Comparison of ENCODE assay signal across 8 cellular contexts in genomic region chr14:23588884-23589598, GRCh38. TPM values are rescaled to one million over a fixed set of nuclear protein-coding genes. Genes with fewer than 3 reads are reported as not detected.
DNase-seq lines count a peak whose midpoint lies in the region; ATAC-seq and TF ChIP-seq lines count a peak whose summit lies in the region.

No MANE protein-coding gene starts in this region.

- H3K4me1 Mint-ChIP-seq in natural killer cell = peaks cover 10% of the 10 kb centered on the region in 2 donors
- H3K4me1 Mint-ChIP-seq in stimulated activated memory B cell treated with anti-CD40 and anti-IgM and Interleukin-4, amounts not matched to agents 10 μg/mL and 1 μg/mL and 100 μg/mL, for 72 hours = peaks cover 12% of the 10 kb centered on the region

- H3K4me1 ChIP-seq in GM23248 (ENCODE audit: insufficient read depth) (no peaks in the 10 kb centered on the region), KMS-11 (ENCODE audit: low read depth, poor library complexity, severe bottlenecking) (peaks cover 5% of the 10 kb centered on the region), OCI-LY7 (ENCODE audit: insufficient read depth, low read length, poor library complexity, severe bottlenecking) (no peaks in the 10 kb centered on the region)

- no peak overlapping the region for H3K4me2 ChIP-seq in GM23248 (ENCODE audit: unreplicated experiment)
- H3K4me2 ChIP-seq in KMS-11 = peak overlapping the region; percentile 42; the same call in 1 of the 2 replicates
- no peak overlapping the region for H3K4me2 ChIP-seq in OCI-LY7 (ENCODE audit: low read length)

- H3K27ac Mint-ChIP-seq in natural killer cell = no peak overlapping the region
- no peak overlapping the region for H3K27ac Mint-ChIP-seq in stimulated activated memory B cell treated with anti-CD40 and anti-IgM and Interleukin-4, amounts not matched to agents 10 μg/mL and 1 μg/mL and 100 μg/mL, for 72 hours

- H3K4me3 ChIP-seq in GM23248 (no peak overlapping the region), KMS-11 (IDR thresholded peaks at IDR 0.05; ENCODE audit: insufficient read depth, low read depth, low read length) (no peak overlapping the region), OCI-LY7 (ENCODE audit: low read depth, low read length, poor library complexity, severe bottlenecking) (no peak overlapping the region)

- H3K9me3 ChIP-seq in GM23248 (ENCODE audit: low read depth) = no peaks in the 10 kb centered on the region
- no peaks in the 10 kb centered on the region for H3K9me3 ChIP-seq in OCI-LY7 (ENCODE audit: low read length)

- H3K27ac ChIP-seq in GM23248 (no peak overlapping the region), KMS-11 (no peak overlapping the region), OCI-LY7 (ENCODE audit: low read depth, low read length, poor library complexity, severe bottlenecking) (no peak overlapping the region)

- TF ChIP-seq CTCF in KMS-11 (conservative IDR thresholded peaks at IDR 0.05; ENCODE audit: low read depth, low read length) (peak; percentile 65), OCI-LY7 (conservative IDR thresholded peaks at IDR 0.05; ENCODE audit: low read length) (peak; percentile 84), natural killer cell (IDR thresholded peaks at IDR 0.05) (peak; percentile 63)

- H3K9me2 ChIP-seq in GM23248 (ENCODE audit: insufficient read depth) (no peaks in the 10 kb centered on the region), OCI-LY7 (ENCODE audit: insufficient read depth, low read length) (no peaks in the 10 kb centered on the region)

- H3K36me3 Mint-ChIP-seq in natural killer cell = no peaks in the 10 kb centered on the region
- H3K36me3 Mint-ChIP-seq in stimulated activated memory B cell treated with anti-CD40 and anti-IgM and Interleukin-4, amounts not matched to agents 10 μg/mL and 1 μg/mL and 100 μg/mL, for 72 hours = no peaks in the 10 kb centered on the region

- H3K4me3 Mint-ChIP-seq in natural killer cell = no peak overlapping the region
- H3K4me3 Mint-ChIP-seq in stimulated activated memory B cell treated with anti-CD40 and anti-IgM and Interleukin-4, amounts not matched to agents 10 μg/mL and 1 μg/mL and 100 μg/mL, for 72 hours = no peak overlapping the region

- no peaks in the 10 kb centered on the region for H3K36me3 ChIP-seq in GM23248 (ENCODE audit: low read depth)
- H3K36me3 ChIP-seq in KMS-11 (ENCODE audit: insufficient read depth) = no peaks in the 10 kb centered on the region
- no peaks in the 10 kb centered on the region for H3K36me3 ChIP-seq in OCI-LY7 (ENCODE audit: insufficient read depth, low read length)

- H3K9me3 Mint-ChIP-seq in natural killer cell = no peaks in the 10 kb centered on the region
- H3K9me3 Mint-ChIP-seq in stimulated activated memory B cell treated with anti-CD40 and anti-IgM and Interleukin-4, amounts not matched to agents 10 μg/mL and 1 μg/mL and 100 μg/mL, for 72 hours = no peaks in the 10 kb centered on the region

- H4K20me1 ChIP-seq in GM23248 (ENCODE audit: insufficient read depth) = no peaks in the 10 kb centered on the region
- H4K20me1 ChIP-seq in KMS-11 (ENCODE audit: insufficient read depth) = no peaks in the 10 kb centered on the region
- H4K20me1 ChIP-seq in OCI-LY7 (ENCODE audit: insufficient read depth, low read length) = no peaks in the 10 kb centered on the region

- H3K9ac ChIP-seq in GM23248 (no peak overlapping the region), KMS-11 (no peak overlapping the region)

- DNase-seq in DMS79 treated with DMSO at 0.1 percent for 48 hours (lab: John Stamatoyannopoulos, UW) (peak; percentile 94), GM23248 (peak; percentile 80), OCI-LY7 (ENCODE audit: low spot score) (peak; percentile 69), activated T-cell treated with anti-CD3 and anti-CD28 coated beads for 4 hours (peak; percentile 50), natural killer cell (peak; percentile 70)

- POLR2A ChIA-PET in OCI-LY7 (lab: Charles Lee) = no interaction called here

- intact Hi-C loops in OCI-LY7 (cut with micrococcal nuclease; ENCODE audit: unreplicated experiment) (loop anchor here (2.0 kb wide), 1 partner anchor 340 kb away; no protein-coding TSS in a partner anchor), natural killer cell (cut with micrococcal nuclease) (loop anchor here (1.0 kb wide), 2 partner anchors 341 to 365 kb away; no protein-coding TSS in a partner anchor)

- CTCF ChIA-PET in OCI-LY7 (lab: Charles Lee; ENCODE audit: unreplicated experiment) = interaction anchor here (1.0 kb wide), 1 partner anchor 43 kb away, joined by 4 read pairs; no protein-coding TSS in a partner anchor

- H3F3A ChIP-seq in GM23248 (ENCODE audit: insufficient read depth) = no peaks in the 10 kb centered on the region

- ATAC-seq in esophagus mucosa (peak; percentile 83), natural killer cell (peak; percentile 97 to 100 (median 99))
- ATAC-seq in stimulated activated memory B cell treated with anti-CD40 and anti-IgM and Interleukin-4, amounts not matched to agents 10 μg/mL and 1 μg/mL and 100 μg/mL, for 72 hours = peak; percentile 95

- H2AFZ ChIP-seq in GM23248 = no peak overlapping the region
- peak overlapping the region; percentile 49; the same call in 1 of the 2 replicates for H2AFZ ChIP-seq in KMS-11 (ENCODE audit: low read depth)
- no peak overlapping the region for H2AFZ ChIP-seq in OCI-LY7 (ENCODE audit: low read length)

- in situ Hi-C loops in GM23248 (cut with MboI) = no loop called here

- no peaks in the 10 kb centered on the region for H3K27me3 ChIP-seq in GM23248 (replicated peaks; ENCODE audit: insufficient read depth)
- H3K27me3 ChIP-seq in KMS-11 (ENCODE audit: insufficient read depth, low read depth) = no peaks in the 10 kb centered on the region

- H3K27me3 Mint-ChIP-seq in natural killer cell (ENCODE audit: low read depth in 2 of 2) = peaks cover 12 to 29% of the 10 kb centered on the region in 2 donors
- peaks cover 37% of the 10 kb centered on the region for H3K27me3 Mint-ChIP-seq in stimulated activated memory B cell treated with anti-CD40 and anti-IgM and Interleukin-4, amounts not matched to agents 10 μg/mL and 1 μg/mL and 100 μg/mL, for 72 hours

- WGBS in GM23248 (ENCODE audit: low coverage in 1 of 2, low lambda C conversion rate in 2 of 2, missing lambda C conversion rate in 2 of 2), 2 experiments = 13% methylated on average over 5 of the region's 5 CpGs

- BruUV-seq in OCI-LY7 (replicated peaks; lab: Mats Ljungman, UMichigan) = no TSS peak

- no peaks in the 10 kb centered on the region for H3K79me2 ChIP-seq in GM23248 (ENCODE audit: insufficient read depth)
- H3K79me2 ChIP-seq in KMS-11 (ENCODE audit: insufficient read depth, low read depth) = no peaks in the 10 kb centered on the region
- no peaks in the 10 kb centered on the region for H3K79me2 ChIP-seq in OCI-LY7 (ENCODE audit: insufficient read depth, low read depth, low read length)

RNA-seq across cellular contexts. Expression of gene JPH4, which starts 10.5 kb away (rescaled TPM):
- not detected in 2 replicates for total RNA-seq in GM23248 (2014; rRNA removed; shearing (Covaris generic))
- polyA plus RNA-seq in GM23248 (2016; fragmentation: Nextera tagmentation; extraction: Ambion mirVana) = 0.05 TPM in 1 of 2 replicates, not detected in the other
- not detected in 2 replicates for total RNA-seq in OCI-LY7 (2014; rRNA removed; shearing (Covaris generic))
- total RNA-seq in OCI-LY7 (2022) = not detected in 2 replicates
- 0.04 TPM for total RNA-seq in esophagus mucosa
- total RNA-seq in natural killer cell = under 1 TPM in 1 of 3 donors, not detected in 2; 0.25 TPM

RNA-seq across cellular contexts. Expression of gene AP1G2, which starts 21.4 kb away (rescaled TPM):
- total RNA-seq in GM23248 (2014; rRNA removed; shearing (Covaris generic)) = 3.9 and 13.7 TPM in 2 replicates
- polyA plus RNA-seq in GM23248 (2016; fragmentation: Nextera tagmentation; extraction: Ambion mirVana) = 9.6 and 10.2 TPM in 2 replicates
- total RNA-seq in OCI-LY7 (2014; rRNA removed; shearing (Covaris generic)) = 110 and 129 TPM in 2 replicates
- total RNA-seq in OCI-LY7 (2022) (209 and 235 TPM in 2 replicates), esophagus mucosa (81.3 TPM), natural killer cell (100 to 1,000 TPM; 219 to 296 (median 259) TPM)

RNA-seq across cellular contexts. Expression of gene THTPA, which starts 33.0 kb away (rescaled TPM):
- total RNA-seq in GM23248 (2014; rRNA removed; shearing (Covaris generic)) = 21.0 and 33.8 TPM in 2 replicates
- polyA plus RNA-seq in GM23248 (2016; fragmentation: Nextera tagmentation; extraction: Ambion mirVana) = 9.3 and 10.0 TPM in 2 replicates
- 20.9 and 28.6 TPM in 2 replicates for total RNA-seq in OCI-LY7 (2014; rRNA removed; shearing (Covaris generic))
- total RNA-seq in OCI-LY7 (2022) = 15.4 and 16.9 TPM in 2 replicates
- total RNA-seq in esophagus mucosa = 7.6 TPM
- total RNA-seq in natural killer cell = 10 to 100 TPM; 16.5 to 19.3 (median 19.1) TPM

RNA-seq across cellular contexts. Expression of gene ZFHX2, which starts 37.5 kb away (rescaled TPM):
- total RNA-seq in GM23248 (2014; rRNA removed; shearing (Covaris generic)) = under 0.01 TPM in 1 of 2 replicates, not detected in the other
- polyA plus RNA-seq in GM23248 (2016; fragmentation: Nextera tagmentation; extraction: Ambion mirVana) = 0.14 and 0.49 TPM in 2 replicates
- total RNA-seq in OCI-LY7 (2014; rRNA removed; shearing (Covaris generic)) = 0.60 and 0.62 TPM in 2 replicates
- total RNA-seq in OCI-LY7 (2022) = 1.2 and 1.8 TPM in 2 replicates
- total RNA-seq in esophagus mucosa = 0.44 TPM
- under 1 TPM; 0.07 to 0.72 (median 0.45) TPM for total RNA-seq in natural killer cell

RNA-seq across cellular contexts. Expression of gene DHRS2, which starts 47.1 kb away (rescaled TPM):
- total RNA-seq in GM23248 (2014; rRNA removed; shearing (Covaris generic)) = not detected in 2 replicates
- not detected in 2 replicates for polyA plus RNA-seq in GM23248 (2016; fragmentation: Nextera tagmentation; extraction: Ambion mirVana)
- not detected in 2 replicates for total RNA-seq in OCI-LY7 (2014; rRNA removed; shearing (Covaris generic))
- total RNA-seq in OCI-LY7 (2022) (not detected in 2 replicates), esophagus mucosa (not detected), natural killer cell (under 1 TPM in 1 of 3 donors, not detected in 2; 0.50 TPM)
